In the genomic region with DNA sequence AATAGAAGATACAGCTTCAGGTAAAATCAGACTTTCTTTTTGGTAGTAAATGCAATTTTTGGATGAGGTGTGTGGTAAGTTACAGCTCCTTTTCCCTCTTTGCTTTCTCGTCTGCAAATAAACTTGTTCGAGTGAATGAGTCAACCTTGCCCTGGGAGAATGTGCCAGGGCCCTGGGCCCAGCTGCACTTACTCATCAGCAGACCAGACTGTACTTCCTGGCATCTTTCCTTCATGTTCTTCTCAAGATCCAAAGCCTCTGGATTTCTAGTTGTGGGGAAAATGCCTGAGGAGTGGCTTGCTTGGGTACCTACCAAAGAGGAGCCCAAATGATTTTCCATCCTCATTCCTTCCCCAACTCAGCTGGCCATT, we compare ENCODE assay signal across 12 cellular contexts. TPM values are rescaled to one million over a fixed set of nuclear protein-coding genes. Genes with fewer than 3 reads are reported as not detected.
DNase-seq lines count a peak whose midpoint lies in the region; ATAC-seq and TF ChIP-seq lines count a peak whose summit lies in the region.
"Had no signal": no experiment of that assay in that cellular context is flagged by ENCODE, and none has a peak within 500 bp of the region (broad histone marks: within the 10 kb centered on the region; RNA-seq: fewer than 3 reads in every experiment).

No MANE protein-coding gene starts in this region.

- peak overlapping the region in 3 of 4 donors; percentile 20 to 43 (median 31) for H3K27ac ChIP-seq in gastroesophageal sphincter
- H3K27ac ChIP-seq: WERI-Rb-1 had no signal

- in situ Hi-C loops in Caki2 (cut with HindIII; ENCODE audit: low pct_unique_long_range_greater_than_20kb, low sequenced_read_pairs): no loop called here

- DNase-seq in Caki2 (ENCODE audit: low read depth): peak; percentile 61
- peak; percentile 86 for DNase-seq in RPMI7951 (ENCODE audit: low read depth)
- peak; percentile 81 for DNase-seq in pulmonary artery endothelial cell (ENCODE audit: low read depth, low spot score)
- no peak for DNase-seq in activated CD8-positive, alpha-beta memory T cell treated with anti-CD3 and anti-CD28 coated beads for 24 hours
- no peak for DNase-seq in OCI-M1 (lab: John Stamatoyannopoulos, UW)
- no peak for DNase-seq in GDM1 (lab: John Stamatoyannopoulos, UW)
- DNase-seq: NCI-H1092 treated with DMSO at 0.1 percent for 48 hours, WERI-Rb-1 had no signal

- no peaks in the 10 kb centered on the region for H3K9me3 ChIP-seq in gastroesophageal sphincter

- no peak for TF ChIP-seq POLR2A in gastroesophageal sphincter (IDR thresholded peaks at IDR 0.05)

- WGBS in gastroesophageal sphincter (ENCODE audit: low coverage in 1 of 2), 2 donors: 0 to 7% methylated on average over 2 of the region's 2 CpGs

- peaks cover 0 to 52% (median 27%) of the 10 kb centered on the region in 3 donors for H3K4me1 ChIP-seq in gastroesophageal sphincter

- no peak overlapping the region for H3K4me3 ChIP-seq in gastroesophageal sphincter

- no peaks in the 10 kb centered on the region for H3K36me3 ChIP-seq in gastroesophageal sphincter
- H3K36me3 ChIP-seq: WERI-Rb-1 had no signal

- no peaks in the 10 kb centered on the region for H3K27me3 ChIP-seq in gastroesophageal sphincter

- no peak for TF ChIP-seq EP300 in gastroesophageal sphincter (IDR thresholded peaks at IDR 0.05)

- no peak for TF ChIP-seq CTCF in gastroesophageal sphincter (IDR thresholded peaks at IDR 0.05)

- peak; percentile 82 for ATAC-seq in gastroesophageal sphincter
- ATAC-seq in HG02981 (IDR thresholded peaks at IDR 0.05; ENCODE audit: unreplicated experiment): no peak

RNA-seq across cellular contexts. Expression of a gene that starts 5.4 kb away (rescaled TPM):
- total RNA-seq in Caki2 (2014; rRNA removed; shearing (Covaris generic); ENCODE audit: low replicate concordance): not detected in 2 replicates
- not detected in 2 replicates for total RNA-seq in RPMI7951 (2014; rRNA removed; shearing (Covaris generic))
- total RNA-seq in gastroesophageal sphincter: not detected
- not detected in 2 replicates for total RNA-seq in pulmonary artery endothelial cell
- total RNA-seq: H1, temporal lobe had no signal

RNA-seq across cellular contexts. Expression of a gene that starts 44.2 kb away (rescaled TPM):
- 0.17 TPM in 1 of 2 replicates, not detected in the other for total RNA-seq in Caki2 (2014; rRNA removed; shearing (Covaris generic); ENCODE audit: low replicate concordance)
- 0.10 TPM in 1 of 2 replicates, not detected in the other for total RNA-seq in RPMI7951 (2014; rRNA removed; shearing (Covaris generic))
- total RNA-seq in gastroesophageal sphincter: 100 to 1,000 TPM in 2 of 4 donors, 10 to 100 TPM in 2; 48.3 to 196 (median 108) TPM
- total RNA-seq in pulmonary artery endothelial cell: 0.04 TPM in 1 of 2 replicates, not detected in the other

RNA-seq across cellular contexts. Expression of a gene that starts 50.8 kb away (rescaled TPM):
- 0.38 TPM in 1 of 2 replicates, not detected in the other for total RNA-seq in Caki2 (2014; rRNA removed; shearing (Covaris generic); ENCODE audit: low replicate concordance)
- total RNA-seq in RPMI7951 (2014; rRNA removed; shearing (Covaris generic)): 0.10 and 0.36 TPM in 2 replicates
- total RNA-seq in gastroesophageal sphincter: 1 to 10 TPM in 3 of 4 donors, under 1 TPM in 1; 0.81 to 1.7 (median 1.4) TPM
- total RNA-seq in pulmonary artery endothelial cell: 0.26 and 0.49 TPM in 2 replicates

Comparison
In these comparisons a context has a peak if more than half of its experiments do, and no peak if none do; other contexts are left out.
1. DNase-seq: peak in Caki2 (single experiment), RPMI7951 (single experiment) and pulmonary artery endothelial cell (single experiment); none in activated CD8-positive, alpha-beta memory T cell treated with anti-CD3 and anti-CD28 coated beads for 24 hours (single experiment), OCI-M1 (single experiment) and GDM1 (single experiment).
2. RNA of a gene that starts 44.2 kb away (total RNA-seq): 48.3 to 196 TPM in gastroesophageal sphincter; 0.17 TPM in Caki2, 0.10 TPM in RPMI7951 and 0.04 TPM in pulmonary artery endothelial cell; every median in the first group is over 10 times any median in the second.